ENCODE assay signal across 8 cellular contexts in the genomic region with DNA sequence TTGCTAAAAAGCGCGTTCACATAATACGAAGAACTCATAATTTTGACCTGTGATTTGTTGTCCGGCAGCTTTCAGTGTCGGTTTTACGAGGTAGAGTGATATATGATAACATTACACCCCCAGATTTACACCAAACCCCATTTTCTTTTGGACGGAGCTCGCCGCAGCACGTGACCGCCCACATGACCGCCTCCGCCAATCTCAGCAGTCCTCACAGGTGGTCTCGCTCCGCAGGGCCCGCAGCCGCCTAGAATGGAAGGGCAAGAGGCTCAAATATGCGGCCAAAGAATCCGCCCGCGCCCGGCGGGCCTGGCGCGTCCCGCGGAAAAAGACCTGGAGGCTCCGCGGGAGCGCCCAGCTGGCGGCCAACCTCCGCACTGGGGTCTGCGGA. TPM values are rescaled to one million over a fixed set of nuclear protein-coding genes. Genes with fewer than 3 reads are reported as not detected.
DNase-seq lines count a peak whose midpoint lies in the region; ATAC-seq and TF ChIP-seq lines count a peak whose summit lies in the region.

A gene (minus strand): TSS at position 168 of the 391 bp plus-strand sequence. CDS start 130 bp downstream, at position 38.

- H3K4me1 ChIP-seq in MM.1S (ENCODE audit: low read length) (peaks cover 7% of the 10 kb centered on the region; the same call in 1 of the 2 replicates), ascending aorta (peaks cover 3 to 11% of the 10 kb centered on the region in 2 donors), mesenchymal stem cell (ENCODE audit: control insufficient read depth, insufficient read depth, low read depth, low read length) (peaks cover 18% of the 10 kb centered on the region)

- H3K27ac ChIP-seq in MM.1S (ENCODE audit: low read length) (no peak within 1 kb of the TSS), ascending aorta (peak within 1 kb of the TSS; percentile 68 to 73), mesenchymal stem cell (ENCODE audit: low read length, poor library complexity, severe bottlenecking) (no peak within 1 kb of the TSS)

- peaks cover 8% of the 10 kb centered on the region for H3K79me1 ChIP-seq in mesenchymal stem cell (replicated peaks; ENCODE audit: low read length, poor library complexity, severe bottlenecking)

- peak within 1 kb of the TSS; percentile 57 for H4K8ac ChIP-seq in mesenchymal stem cell (ENCODE audit: low read length)

- H2AK5ac ChIP-seq in mesenchymal stem cell (ENCODE audit: low read length, severe bottlenecking), result no peak within 1 kb of the TSS

- H2BK15ac ChIP-seq in mesenchymal stem cell (ENCODE audit: low read depth, poor library complexity, severe bottlenecking), result no peak within 1 kb of the TSS

- TF ChIP-seq CTCF in MM.1S (IDR thresholded peaks at IDR 0.05; ENCODE audit: low read length), result no peak
- TF ChIP-seq CTCF in ascending aorta (IDR thresholded peaks at IDR 0.05), result no peak

- peak within 1 kb of the TSS; percentile 37; the same call in 1 of the 2 replicates for H3K4me3 ChIP-seq in MM.1S (ENCODE audit: low read length)
- H3K4me3 ChIP-seq in ascending aorta, result peak within 1 kb of the TSS; percentile 64 to 82
- H3K4me3 ChIP-seq in mesenchymal stem cell (ENCODE audit: insufficient read depth in 1 of 2, low read depth in 1 of 2, low read length in 2 of 2), result peak within 1 kb of the TSS; percentile 32 to 82

- H3K23ac ChIP-seq in mesenchymal stem cell (ENCODE audit: low read length in 2 of 2), result peak within 1 kb of the TSS in 1 of 2 experiments; percentile 41

- no peak within 1 kb of the TSS for H2BK120ac ChIP-seq in mesenchymal stem cell (ENCODE audit: low read depth, low read length)

- H4K20me1 ChIP-seq in MM.1S (ENCODE audit: insufficient read depth, low read length), result no peaks in the 10 kb centered on the region

- H4K91ac ChIP-seq in mesenchymal stem cell (ENCODE audit: low read length), result no peak within 1 kb of the TSS

- H3K9me3 ChIP-seq in MM.1S (replicated peaks; ENCODE audit: insufficient read depth, low read length) (no peaks in the 10 kb centered on the region), ascending aorta (no peaks in the 10 kb centered on the region), mesenchymal stem cell (ENCODE audit: control insufficient read depth, low read length) (no peaks in the 10 kb centered on the region)

- no peaks in the 10 kb centered on the region for H3K9me2 ChIP-seq in MM.1S (replicated peaks; ENCODE audit: insufficient read depth, low read length)

- H3K4ac ChIP-seq in mesenchymal stem cell (ENCODE audit: low read depth in 1 of 2, low read length in 2 of 2), result no peak within 1 kb of the TSS

- H3K9ac ChIP-seq in MM.1S (ENCODE audit: low read length) (no peak within 1 kb of the TSS), mesenchymal stem cell (ENCODE audit: low read length) (peak within 1 kb of the TSS; percentile 90)

- DNase-seq in ELR (ENCODE audit: low read depth) (peak; percentile 87), MM.1S (no peak), ascending aorta (ENCODE audit: low spot score in 2 of 2) (peak in 1 of 2 donors; percentile 80), mesenchymal stem cell (no peak), NCI-H345 (lab: John Stamatoyannopoulos, UW) (no peak), midbrain (lab: John Stamatoyannopoulos, UW) (no peak)

- no peak within 1 kb of the TSS for H3K14ac ChIP-seq in mesenchymal stem cell (ENCODE audit: low read length in 2 of 2)

- no peaks in the 10 kb centered on the region for H3K79me2 ChIP-seq in MM.1S (ENCODE audit: low read length)

- H3F3A ChIP-seq in MM.1S (ENCODE audit: insufficient read depth, low read length), result no peaks in the 10 kb centered on the region

- 38% methylated on average over 33 of the region's 33 CpGs for WGBS in mesenchymal stem cell

- no peak within 1 kb of the TSS for H2BK5ac ChIP-seq in mesenchymal stem cell (ENCODE audit: low read depth, low read length, poor library complexity, severe bottlenecking)

- no peak within 1 kb of the TSS for H2BK12ac ChIP-seq in mesenchymal stem cell (ENCODE audit: low read length in 2 of 2)

- peaks cover 92% of the 10 kb centered on the region for H3K27me3 ChIP-seq in MM.1S (replicated peaks; ENCODE audit: insufficient read depth, low read length)
- H3K27me3 ChIP-seq in ascending aorta, result no peaks in the 10 kb centered on the region
- H3K27me3 ChIP-seq in mesenchymal stem cell (ENCODE audit: control insufficient read depth in 1 of 2, insufficient read depth in 1 of 2, low read length in 2 of 2), result peaks cover 0 to 73% of the 10 kb centered on the region in 2 experiments

- H3K36me3 ChIP-seq in MM.1S (replicated peaks; ENCODE audit: insufficient read depth, low read length), result no peaks in the 10 kb centered on the region
- H3K36me3 ChIP-seq in ascending aorta, result no peaks in the 10 kb centered on the region
- H3K36me3 ChIP-seq in mesenchymal stem cell (ENCODE audit: control insufficient read depth in 1 of 2, insufficient read depth in 2 of 2, low read depth in 1 of 2, low read length in 2 of 2), result peaks cover 0 to 23% of the 10 kb centered on the region in 2 experiments

- ATAC-seq in GM18909 (IDR thresholded peaks at IDR 0.05; ENCODE audit: poor library complexity, unreplicated experiment) (no peak), GM21528 (IDR thresholded peaks at IDR 0.05; ENCODE audit: low FRiP score, unreplicated experiment) (no peak)

- intact Hi-C loops in ascending aorta (cut with DNase I), result loop anchor here (5.0 kb wide), 1 partner anchor 1299 kb away; no protein-coding TSS in a partner anchor

- peak within 1 kb of the TSS; percentile 52 for H3K4me2 ChIP-seq in MM.1S (ENCODE audit: low read depth, low read length)
- H3K4me2 ChIP-seq in mesenchymal stem cell (ENCODE audit: low read length, poor library complexity, severe bottlenecking), result no peak within 1 kb of the TSS

- H2AFZ ChIP-seq in MM.1S (ENCODE audit: low read length) (no peak within 1 kb of the TSS), mesenchymal stem cell (ENCODE audit: low read depth, low read length) (peak within 1 kb of the TSS; percentile 36)

- peak within 1 kb of the TSS; percentile 34 to 41 for H3K18ac ChIP-seq in mesenchymal stem cell (ENCODE audit: low read depth in 1 of 2, low read length in 2 of 2)

RNA-seq across cellular contexts. Expression of the gene that starts here (rescaled TPM):
- total RNA-seq in ascending aorta, result 12.0 TPM
- polyA plus RNA-seq in mesenchymal stem cell (2013, experiment 1 of 2), result 3.1 TPM
- polyA plus RNA-seq in mesenchymal stem cell (2013, experiment 2 of 2), result 3.2 TPM

Comparison
In these comparisons a context has a peak if more than half of its experiments do, and no peak if none do; other contexts are left out.
1. H3K27ac ChIP-seq: peak in ascending aorta (2 of 2); none in MM.1S (single experiment) and mesenchymal stem cell (single experiment).
2. Peak in every context shown above with its lines, with median percentiles within 50 percentile points of each other: H3K4me3 ChIP-seq.